In genomic region chr13:32309812-32310706, GRCh38 we compare ENCODE assay signal across 9 cellular contexts. TPM values are rescaled to one million over a fixed set of nuclear protein-coding genes. Genes with fewer than 3 reads are reported as not detected.
DNase-seq lines count a peak whose midpoint lies in the region; ATAC-seq, FAIRE-seq and TF ChIP-seq lines count a peak whose summit lies in the region.
"Had no signal": no experiment of that assay in that cellular context is flagged by ENCODE, and none has a peak within 500 bp of the region (broad histone marks: within the 10 kb centered on the region; RNA-seq: fewer than 3 reads in every experiment).

No MANE protein-coding gene starts in this region.

- no peak overlapping the region for H3K4ac ChIP-seq in H1 (replicated peaks; ENCODE audit: insufficient read length, low read depth, low read length)

- FAIRE-seq in GM19239 (lab: Jason Lieb, UNC) = peak; percentile 89
- FAIRE-seq in H1 (lab: Jason Lieb, UNC) = peak; percentile 83

- no peak for TF ChIP-seq POLR2A in H1 (IDR thresholded peaks at IDR 0.05; ENCODE audit: control extremely low read depth in 1 of 2, low read depth in 2 of 2, low read length in 2 of 2)

- no peaks in the 10 kb centered on the region for H3K79me1 ChIP-seq in H1 (ENCODE audit: low read depth, low read length)

- WGBS in H1 (ENCODE audit: extremely low coverage in 1 of 2, insufficient coverage in 1 of 2, insufficient read length in 1 of 2, insufficient replicate concordance in 2 of 2, low coverage in 1 of 2, low lambda C conversion rate in 2 of 2, missing lambda C conversion rate in 1 of 2), 2 experiments = 58% methylated on average over 19 of the region's 19 CpGs; no CpG with 5 or more reads in 1 of the 2 experiments

- POLR2A ChIA-PET in H1 (lab: Charles Lee; ENCODE audit: partially characterized antibody) = no interaction called here

- no peak overlapping the region for H3K9ac ChIP-seq in H1 (replicated peaks in 1 of 4; ENCODE audit: extremely low read depth in 1 of 4, low read depth in 3 of 4, low read length in 3 of 4)

- no peak overlapping the region for H3K18ac ChIP-seq in H1 (ENCODE audit: extremely low read depth, low read length)

- no peaks in the 10 kb centered on the region for H3K27me3 ChIP-seq in SJCRH30
- no peaks in the 10 kb centered on the region for H3K27me3 ChIP-seq in H1 (replicated peaks in 1 of 4; ENCODE audit: control insufficient read depth in 3 of 4, extremely low read depth in 1 of 4, insufficient read depth in 3 of 4, low read length in 3 of 4)

- H4K91ac ChIP-seq in H1 (replicated peaks; ENCODE audit: insufficient read length, low read length) = no peak overlapping the region

- H2BK5ac ChIP-seq in H1 (ENCODE audit: low read depth, low read length) = no peak overlapping the region

- intact Hi-C loops in mucosa of descending colon (cut with DNase I, micrococcal nuclease) = loop anchor here in 1 of 2 donors (10.0 kb wide), 1 partner anchor 115 kb away; the partner anchor contains the start of gene N4BP2L1

- H3K23me2 ChIP-seq in H1 (ENCODE audit: low read depth, low read length) = peaks cover 2% of the 10 kb centered on the region

- H4K5ac ChIP-seq in H1 (ENCODE audit: insufficient read length, low read depth, low read length) = no peak overlapping the region

- H2BK20ac ChIP-seq in H1 (ENCODE audit: low read length) = no peak overlapping the region

- H2AK5ac ChIP-seq in H1 (ENCODE audit: low read depth, low read length) = no peak overlapping the region

- H3K36me3 ChIP-seq in SJCRH30 (no peaks in the 10 kb centered on the region), H1 (ENCODE audit: control insufficient read depth in 2 of 4, insufficient read depth in 4 of 4, low read length in 3 of 4) (no peaks in the 10 kb centered on the region), mucosa of descending colon (ENCODE audit: low read depth) (no peaks in the 10 kb centered on the region)

- no peak overlapping the region for H3K27ac ChIP-seq in SJCRH30
- H3K27ac ChIP-seq in H1 (ENCODE audit: low read depth, low read length) = no peak overlapping the region

- H3K4me3 ChIP-seq in SJCRH30 (peak overlapping the region; percentile 36), H1 (ENCODE audit: extremely low read depth in 1 of 4, insufficient read depth in 2 of 4, low read depth in 3 of 4, low read length in 4 of 4) (no peak overlapping the region), mucosa of descending colon (no peak overlapping the region)

- no peak overlapping the region for H3K14ac ChIP-seq in H1 (ENCODE audit: insufficient read length)

- no peaks in the 10 kb centered on the region for H3K79me2 ChIP-seq in H1 (ENCODE audit: control insufficient read depth in 1 of 2, insufficient read depth in 2 of 2, low read length in 2 of 2)

- no peak overlapping the region for H2BK12ac ChIP-seq in H1 (ENCODE audit: low read depth, low read length)

- TF ChIP-seq CTCF in H1 (IDR thresholded peaks at IDR 0.05; ENCODE audit: control extremely low read depth in 1 of 3, insufficient read depth in 1 of 3, low read depth in 1 of 3, low read length in 3 of 3) (peak in 2 of 3 experiments; percentile 59 to 75; a peak in 3 of 4 replicates), mucosa of descending colon (IDR thresholded peaks at IDR 0.05) (peak; percentile 70)

- H4K8ac ChIP-seq in H1 (ENCODE audit: extremely low read depth, insufficient read depth, low read length) = no peak overlapping the region

- DNase-seq in DMS114 treated with DMSO at 0.1 percent for 48 hours (lab: John Stamatoyannopoulos, UW; ENCODE audit: unreplicated experiment) (peak; percentile 28), GM19239 (ENCODE audit: insufficient read length, low spot score) (peak; percentile 12), SJCRH30 (peak; percentile 30 to 79), H1 (ENCODE audit: low read depth in 1 of 2, low spot score in 2 of 2) (peak in 1 of 2 experiments; percentile 47), mucosa of descending colon (peak in 1 of 3 donors; percentile 31)
- no peak for DNase-seq in stimulated activated naive CD4-positive, alpha-beta T cell treated with Interleukin-2 at 50 U/mL for 16 hours (lab: John Stamatoyannopoulos, UW)

- no peak overlapping the region for H2BK15ac ChIP-seq in H1 (ENCODE audit: low read length)

- CTCF ChIA-PET in H1 (lab: Charles Lee; ENCODE audit: partially characterized antibody) = interaction anchor here (0.8 to 4.1 kb wide), 5 partner anchors 10 to 145 kb away, joined by 3 to 35 read pairs (median 4); no protein-coding TSS in a partner anchor

- 0 out of 2 replicates have a peak overlapping the region, but pooled peaks have one; percentile 34 for H2AFZ ChIP-seq in H1 (ENCODE audit: low read length)

- no peak overlapping the region for H2BK120ac ChIP-seq in H1 (replicated peaks; ENCODE audit: low read depth, low read length)

- ATAC-seq in HG03571 (IDR thresholded peaks at IDR 0.05; ENCODE audit: unreplicated experiment) = peak; percentile 48
- ATAC-seq in mucosa of descending colon = peak; percentile 80
- no peak for ATAC-seq in HG03457 (IDR thresholded peaks at IDR 0.05; ENCODE audit: unreplicated experiment)

- no peak overlapping the region for H3K4me2 ChIP-seq in H1 (ENCODE audit: insufficient read depth in 1 of 2, low read depth in 2 of 2, low read length in 2 of 2)

- no peaks in the 10 kb centered on the region; the same call in 1 of the 2 replicates for H3K9me3 ChIP-seq in SJCRH30 (replicated peaks)
- H3K9me3 ChIP-seq in H1 (ENCODE audit: insufficient read depth in 2 of 2, low read depth in 1 of 2, low read length in 1 of 2) = no peaks in the 10 kb centered on the region
- no peaks in the 10 kb centered on the region for H3K9me3 ChIP-seq in mucosa of descending colon

- TF ChIP-seq RAD21 in H1 (IDR thresholded peaks at IDR 0.05 in 1 of 2, conservative IDR thresholded peaks at IDR 0.05 in 1 of 2; ENCODE audit: low read depth in 2 of 2, low read length in 2 of 2) = peak; percentile 67

- peaks cover 9% of the 10 kb centered on the region for H3K4me1 ChIP-seq in SJCRH30
- peaks cover 0 to 5% (median under 1%) of the 10 kb centered on the region in 4 experiments; a peak in 3 of 7 replicates for H3K4me1 ChIP-seq in H1 (replicated peaks in 1 of 4; ENCODE audit: control insufficient read depth in 3 of 4, insufficient read depth in 4 of 4, low read length in 3 of 4)
- H3K4me1 ChIP-seq in mucosa of descending colon (ENCODE audit: low read depth) = no peaks in the 10 kb centered on the region

- no peak overlapping the region for H3K56ac ChIP-seq in H1 (replicated peaks; ENCODE audit: insufficient read length, low read depth, low read length)

- no peak for TF ChIP-seq EP300 in H1 (IDR thresholded peaks at IDR 0.05; ENCODE audit: borderline replicate concordance in 1 of 2, low read depth in 2 of 2, low read length in 2 of 2)

- H3K23ac ChIP-seq in H1 (ENCODE audit: insufficient read length) = no peak overlapping the region

- H4K20me1 ChIP-seq in H1 (replicated peaks in 1 of 2; ENCODE audit: control insufficient read depth in 1 of 2, insufficient read depth in 2 of 2, low read length in 2 of 2) = no peaks in the 10 kb centered on the region

TF ChIP-seq in H1, 55 proteins besides CTCF, POLR2A, EP300 and RAD21:
- TF ChIP-seq BCL11A (IDR thresholded peaks at IDR 0.05; ENCODE audit: low read depth in 2 of 2, low read length in 2 of 2) (no peak), CTBP2 (IDR thresholded peaks at IDR 0.05; ENCODE audit: borderline replicate concordance, insufficient read depth, insufficient read length, low read length) (no peak), HDAC2 (IDR thresholded peaks at IDR 0.05; ENCODE audit: borderline replicate concordance in 1 of 2, low read depth in 2 of 2, low read length in 2 of 2) (no peak), FOSL1 (IDR thresholded peaks at IDR 0.05; ENCODE audit: insufficient read depth, low read depth, low read length) (no peak), SIX5 (IDR thresholded peaks at IDR 0.05; ENCODE audit: low read depth, low read length) (no peak), CHD1 (IDR thresholded peaks at IDR 0.05; ENCODE audit: low read depth, low read length) (no peak), RFX5 (IDR thresholded peaks at IDR 0.05; ENCODE audit: borderline replicate concordance, low read depth, low read length) (no peak), TAF7 (optimal IDR thresholded peaks at IDR 0.05; ENCODE audit: borderline replicate concordance, low read depth, low read length) (no peak), TEAD4 (IDR thresholded peaks at IDR 0.05; ENCODE audit: low read depth, low read length) (no peak)

RNA-seq across cellular contexts. Expression of gene ZAR1L, which starts 5.1 kb away (rescaled TPM):
- 0.18 TPM in 1 of 2 replicates, not detected in the other for total RNA-seq in SJCRH30 (2014; rRNA removed; shearing (Covaris generic))
- total RNA-seq in H1 (2021; fragmentation: NEBNext Ultra II Directional; extraction: Animal tissue kit (Norgen Biotek cat#: 25700)) = 0.19 TPM in 1 of 2 replicates, not detected in the other
- 0.30 and 0.47 TPM in 2 replicates for polyA plus RNA-seq in H1 (2011; rRNA removed)
- 0.47 TPM for polyA plus RNA-seq in H1 (2011; cell fraction: cytosol; rRNA removed)
- 0.34 TPM for polyA plus RNA-seq in H1 (2011; cell fraction: nucleus; rRNA removed)
- 0.23 to 0.55 TPM (median 0.28 TPM) in 4 replicates for polyA plus RNA-seq in H1 (2012, experiment 1 of 2)
- 0.17 TPM for polyA plus RNA-seq in H1 (2012, experiment 2 of 2)
- 0.16 TPM for polyA plus RNA-seq in H1 (2013, experiment 1 of 2)
- polyA plus RNA-seq in H1 (2013, experiment 2 of 2) = 0.15 TPM
- 0.16 TPM in 1 of 2 replicates, not detected in the other for polyA minus RNA-seq in H1 (2011; rRNA and poly(A)+ RNA removed)
- not detected for polyA minus RNA-seq in H1 (2011; cell fraction: cytosol; rRNA and poly(A)+ RNA removed)
- not detected for polyA minus RNA-seq in H1 (2011; cell fraction: nucleus; rRNA and poly(A)+ RNA removed)
- not detected for total RNA-seq in mucosa of descending colon
- total RNA-seq: temporal lobe had no signal

RNA-seq across cellular contexts. Expression of gene BRCA2, which starts 5.2 kb away (rescaled TPM):
- total RNA-seq in SJCRH30 (2014; rRNA removed; shearing (Covaris generic)) = 19.5 and 22.9 TPM in 2 replicates
- total RNA-seq in H1 (2021; fragmentation: NEBNext Ultra II Directional; extraction: Animal tissue kit (Norgen Biotek cat#: 25700)) = 22.2 and 24.9 TPM in 2 replicates
- polyA plus RNA-seq in H1 (2011; rRNA removed) = 2.1 and 4.2 TPM in 2 replicates
- 5.1 TPM for polyA plus RNA-seq in H1 (2011; cell fraction: cytosol; rRNA removed)
- 7.2 TPM for polyA plus RNA-seq in H1 (2011; cell fraction: nucleus; rRNA removed)
- polyA plus RNA-seq in H1 (2012, experiment 1 of 2) = 8.1 to 12.7 TPM (median 10.7 TPM) in 4 replicates
- 0.58 TPM for polyA plus RNA-seq in H1 (2012, experiment 2 of 2)
- 10.9 TPM for polyA plus RNA-seq in H1 (2013, experiment 1 of 2)
- 11.4 TPM for polyA plus RNA-seq in H1 (2013, experiment 2 of 2)
- 14.3 and 22.5 TPM in 2 replicates for polyA minus RNA-seq in H1 (2011; rRNA and poly(A)+ RNA removed)
- 7.6 TPM for polyA minus RNA-seq in H1 (2011; cell fraction: cytosol; rRNA and poly(A)+ RNA removed)
- 23.7 TPM for polyA minus RNA-seq in H1 (2011; cell fraction: nucleus; rRNA and poly(A)+ RNA removed)
- total RNA-seq in mucosa of descending colon = 1 to 10 TPM; 1.8 to 4.8 (median 2.5) TPM
